Comparison of ENCODE assay signal across 17 cellular contexts in genomic region chr4:171929907-171930306, GRCh38.
DNase-seq lines count a peak whose midpoint lies in the region; ATAC-seq and TF ChIP-seq lines count a peak whose summit lies in the region.
"Had no signal": no experiment of that assay in that cellular context is flagged by ENCODE, and none has a peak within 500 bp of the region (broad histone marks: within the 10 kb centered on the region; RNA-seq: fewer than 3 reads in every experiment).

No MANE protein-coding gene starts in this region.

- no peak for TF ChIP-seq POLR2A in gastroesophageal sphincter (IDR thresholded peaks at IDR 0.05)

- H3K9me3 ChIP-seq in gastroesophageal sphincter: no peaks in the 10 kb centered on the region
- H3K9me3 ChIP-seq: BLaER1 had no signal

- H3K27me3 Mint-ChIP-seq in activated naive CD4-positive, alpha-beta T cell treated with anti-CD3 and anti-CD28 coated beads, Interleukin-2, amount 10 ng/mL, durations not matched to agents 7 days and 5 days: no peaks in the 10 kb centered on the region
- H3K27me3 Mint-ChIP-seq: CD4-positive, alpha-beta memory T cell had no signal

- 86% methylated on average over 3 of the region's 8 CpGs; no CpG with 5 or more reads in 1 of the 2 donors for WGBS in gastroesophageal sphincter (ENCODE audit: low coverage in 1 of 2), 2 donors

- no peak for TF ChIP-seq CTCF in gastroesophageal sphincter (IDR thresholded peaks at IDR 0.05)

- CTCF ChIA-PET in activated naive CD4-positive, alpha-beta T cell treated with anti-CD3 and anti-CD28 coated beads, Interleukin-2, amount 10 ng/mL, durations not matched to agents 7 days and 5 days (lab: Charles Lee): no interaction called here

- H3K4me1 Mint-ChIP-seq in activated naive CD4-positive, alpha-beta T cell treated with anti-CD3 and anti-CD28 coated beads, Interleukin-2, amount 10 ng/mL, durations not matched to agents 7 days and 5 days: no peaks in the 10 kb centered on the region
- H3K4me1 Mint-ChIP-seq: CD14-positive monocyte; CD4-positive, alpha-beta memory T cell had no signal

- H3K36me3 ChIP-seq in gastroesophageal sphincter: no peaks in the 10 kb centered on the region
- H3K36me3 ChIP-seq: BLaER1 had no signal

- no peak for TF ChIP-seq EP300 in gastroesophageal sphincter (IDR thresholded peaks at IDR 0.05)

- no peak overlapping the region for H3K4me3 Mint-ChIP-seq in activated naive CD4-positive, alpha-beta T cell treated with anti-CD3 and anti-CD28 coated beads, Interleukin-2, amount 10 ng/mL, durations not matched to agents 7 days and 5 days
- H3K4me3 Mint-ChIP-seq: CD14-positive monocyte; CD4-positive, alpha-beta memory T cell had no signal

- intact Hi-C loops in sciatic nerve (cut with DNase I): no loop called here

- H3K9me3 Mint-ChIP-seq in activated naive CD4-positive, alpha-beta T cell treated with anti-CD3 and anti-CD28 coated beads, Interleukin-2, amount 10 ng/mL, durations not matched to agents 7 days and 5 days: peaks cover 8% of the 10 kb centered on the region

- peak; percentile 14 for DNase-seq in activated naive CD4-positive, alpha-beta T cell treated with anti-CD3 and anti-CD28 coated beads, Interleukin-2, amount 10 ng/mL, durations not matched to agents 7 days and 5 days
- DNase-seq in activated naive CD4-positive, alpha-beta T cell treated with Interleukin-2 at 50 U/mL for 16 hours: no peak
- DNase-seq in sciatic nerve (ENCODE audit: low spot score) (no peak), GF-D8 (lab: John Stamatoyannopoulos, UW) (no peak), NCI-H446 treated with DMSO at 0.1 percent for 48 hours (lab: John Stamatoyannopoulos, UW) (no peak)
- no peak for DNase-seq in stimulated activated naive CD8-positive, alpha-beta T cell treated with anti-CD3 and anti-CD28 coated beads, Interleukin-15, Interleukin-2, amounts not matched to agents 100 U/mL and 50 U/mL, for 24 hours
- DNase-seq: CD4-positive, alpha-beta memory T cell; DMS153; DMS79; GDM1; GM23248; IMR-90 had no signal

- H3K4me3 ChIP-seq in gastroesophageal sphincter: no peak overlapping the region
- H3K4me3 ChIP-seq: BLaER1, GM23248 had no signal

- no peak overlapping the region for H3K27ac Mint-ChIP-seq in activated naive CD4-positive, alpha-beta T cell treated with anti-CD3 and anti-CD28 coated beads, Interleukin-2, amount 10 ng/mL, durations not matched to agents 7 days and 5 days
- H3K27ac Mint-ChIP-seq: CD4-positive, alpha-beta memory T cell had no signal

- H3K36me3 Mint-ChIP-seq in activated naive CD4-positive, alpha-beta T cell treated with anti-CD3 and anti-CD28 coated beads, Interleukin-2, amount 10 ng/mL, durations not matched to agents 7 days and 5 days: no peaks in the 10 kb centered on the region
- H3K36me3 Mint-ChIP-seq: CD14-positive monocyte; CD4-positive, alpha-beta memory T cell had no signal

- H3K27me3 ChIP-seq in gastroesophageal sphincter: peaks cover 12% of the 10 kb centered on the region
- H3K27me3 ChIP-seq: BLaER1 had no signal

- H3K27ac ChIP-seq in gastroesophageal sphincter: no peak overlapping the region
- H3K27ac ChIP-seq: 22Rv1, BLaER1, GM23248 had no signal

- no peaks in the 10 kb centered on the region for H3K4me1 ChIP-seq in gastroesophageal sphincter
- H3K4me1 ChIP-seq: BLaER1 had no signal

- ATAC-seq in gastroesophageal sphincter (peak; percentile 19), sciatic nerve (peak; percentile 24)
- no peak for ATAC-seq in stimulated activated naive CD8-positive, alpha-beta T cell treated with anti-CD3 and anti-CD28 coated beads, Interleukin-15, Interleukin-2, amounts not matched to agents 100 U/mL and 50 U/mL, for 24 hours
- ATAC-seq: HCT116 had no signal
